ENCODE assay signal across 10 cellular contexts in genomic region chr4:122997463-122998101, GRCh38.
A peak's percentile ranks its signal among the peaks of the same experiment; 100 is the strongest.
DNase-seq lines count a peak whose midpoint lies in the region; ATAC-seq and TF ChIP-seq lines count a peak whose summit lies in the region.
"Had no signal": no experiment of that assay in that cellular context is flagged by ENCODE, and none has a peak within 500 bp of the region (broad histone marks: within the 10 kb centered on the region; RNA-seq: fewer than 3 reads in every experiment).

No MANE protein-coding gene starts in this region.

- ATAC-seq in GM18867 (IDR thresholded peaks at IDR 0.05; ENCODE audit: unreplicated experiment) (peak; percentile 81), GM21619 (IDR thresholded peaks at IDR 0.05; ENCODE audit: unreplicated experiment) (peak; percentile 69), HG03432 (IDR thresholded peaks at IDR 0.05; ENCODE audit: unreplicated experiment) (peak; percentile 85), foreskin keratinocyte (peak; percentile 65)

- DNase-seq in foreskin keratinocyte (peak; percentile 32 to 55), NCI-H510A treated with DMSO at 0.1 percent for 48 hours (lab: John Stamatoyannopoulos, UW) (no peak), cerebellum (ENCODE audit: low spot score) (no peak), germinal center (ENCODE audit: low spot score) (no peak)
- DNase-seq: activated CD4-positive, alpha-beta T cell treated with anti-CD3 and anti-CD28 coated beads, Interleukin-2, amount 50 U/mL, for 48 hours; CD8-positive, alpha-beta memory T cell; NCI-H187 treated with DMSO at 0.1 percent for 48 hours had no signal

- no peak for TF ChIP-seq CTCF in foreskin keratinocyte (conservative IDR thresholded peaks at IDR 0.05)

- H3K27ac ChIP-seq in foreskin keratinocyte, result no peak overlapping the region

- no peaks in the 10 kb centered on the region for H3K27me3 ChIP-seq in foreskin keratinocyte

- H3K4me1 ChIP-seq in foreskin keratinocyte, result peaks cover 8% of the 10 kb centered on the region

Comparison
In these comparisons a context has a peak if more than half of its experiments do, and no peak if none do; other contexts are left out.
1. DNase-seq: peak in foreskin keratinocyte (2 of 2); none in NCI-H510A treated with DMSO at 0.1 percent for 48 hours (single experiment), cerebellum (single experiment) and germinal center (single experiment).
2. Peak in every context shown above with its lines, with median percentiles within 50 percentile points of each other: ATAC-seq.